Comparison of ENCODE assay signal across 8 cellular contexts in genomic region chr6:158561247-158561884, GRCh38. TPM values are rescaled to one million over a fixed set of nuclear protein-coding genes. Genes with fewer than 3 reads are reported as not detected.
DNase-seq lines count a peak whose midpoint lies in the region; ATAC-seq, FAIRE-seq and TF ChIP-seq lines count a peak whose summit lies in the region.

No MANE protein-coding gene starts in this region.

- H3K27ac Mint-ChIP-seq in naive thymus-derived CD4-positive, alpha-beta T cell = peak overlapping the region; percentile 93 to 97 (median 94)

- no peak for ATAC-seq in naive thymus-derived CD4-positive, alpha-beta T cell
- ATAC-seq in HG02623 (IDR thresholded peaks at IDR 0.05; ENCODE audit: unreplicated experiment) (no peak), HG03095 (IDR thresholded peaks at IDR 0.05; ENCODE audit: unreplicated experiment) (no peak)

- H3K4me3 ChIP-seq in AG04450 (ENCODE audit: low read depth, low read length) = peak overlapping the region; percentile 80
- H3K4me3 ChIP-seq in Jurkat, Clone E6-1 (ENCODE audit: low read length) = peak overlapping the region; percentile 70
- H3K4me3 ChIP-seq in choroid plexus epithelial cell (ENCODE audit: low read depth, low read length) = peak overlapping the region; percentile 84
- H3K4me3 ChIP-seq in naive thymus-derived CD4-positive, alpha-beta T cell (ENCODE audit: low read length) = peak overlapping the region; percentile 76

- no peak for FAIRE-seq in urothelium cell line (lab: Jason Lieb, UNC)

- no peak for DNase-seq in AG04450 (ENCODE audit: low read depth, low spot score)
- no peak for DNase-seq in Jurkat, Clone E6-1 (ENCODE audit: low read depth, low spot score)
- no peak for DNase-seq in choroid plexus epithelial cell (ENCODE audit: low read depth)
- DNase-seq in naive thymus-derived CD4-positive, alpha-beta T cell = no peak
- DNase-seq in AG20443 (ENCODE audit: low spot score) = no peak
- no peak for DNase-seq in urothelium cell line (ENCODE audit: low spot score)

- CTCF ChIA-PET in AG04450 (lab: Charles Lee) = no interaction called here
- CTCF ChIA-PET in naive thymus-derived CD4-positive, alpha-beta T cell (lab: Charles Lee) = no interaction called here

- no peaks in the 10 kb centered on the region for H3K27me3 ChIP-seq in AG04450 (ENCODE audit: control insufficient read depth, insufficient read depth, low read length)
- H3K27me3 ChIP-seq in naive thymus-derived CD4-positive, alpha-beta T cell (ENCODE audit: control insufficient read depth in 2 of 2, insufficient read depth in 2 of 2, low read length in 2 of 2) = no peaks in the 10 kb centered on the region

- H3K9me3 Mint-ChIP-seq in naive thymus-derived CD4-positive, alpha-beta T cell = no peaks in the 10 kb centered on the region

- peak overlapping the region; percentile 90 to 98 (median 94) for H3K4me3 Mint-ChIP-seq in naive thymus-derived CD4-positive, alpha-beta T cell

- H3K36me3 Mint-ChIP-seq in naive thymus-derived CD4-positive, alpha-beta T cell = peaks cover 0 to 9% (median 0%) of the 10 kb centered on the region in 5 donors

- peaks cover 0 to 9% (median 0%) of the 10 kb centered on the region in 5 donors for H3K27me3 Mint-ChIP-seq in naive thymus-derived CD4-positive, alpha-beta T cell

- peaks cover 36 to 57% (median 54%) of the 10 kb centered on the region in 7 donors for H3K4me1 Mint-ChIP-seq in naive thymus-derived CD4-positive, alpha-beta T cell

- no peaks in the 10 kb centered on the region for H3K9me3 ChIP-seq in AG04450 (ENCODE audit: control insufficient read depth, insufficient read depth, low read length)
- H3K9me3 ChIP-seq in naive thymus-derived CD4-positive, alpha-beta T cell (ENCODE audit: control insufficient read depth in 2 of 3, low read length in 3 of 3) = no peaks in the 10 kb centered on the region

- TF ChIP-seq CTCF in AG04450 (IDR thresholded peaks at IDR 0.05; ENCODE audit: low read depth, low read length) (no peak), choroid plexus epithelial cell (conservative IDR thresholded peaks at IDR 0.05; ENCODE audit: low read depth, low read length) (no peak)

- peak overlapping the region; percentile 31 for H3K27ac ChIP-seq in AG04450 (ENCODE audit: low read depth, low read length)
- peak overlapping the region; percentile 94 for H3K27ac ChIP-seq in naive thymus-derived CD4-positive, alpha-beta T cell (ENCODE audit: low read depth, low read length)

- H3K4me1 ChIP-seq in naive thymus-derived CD4-positive, alpha-beta T cell (ENCODE audit: control insufficient read depth in 2 of 2, insufficient read depth in 2 of 2, low read length in 2 of 2) = peaks cover 30 to 49% of the 10 kb centered on the region in 2 donors

- POLR2A ChIA-PET in AG04450 (lab: Yijun Ruan, JAX) = no interaction called here
- POLR2A ChIA-PET in naive thymus-derived CD4-positive, alpha-beta T cell (lab: Charles Lee) = interaction anchor here (1.0 kb wide), 1 partner anchor 8 kb away, joined by 3 read pairs; no protein-coding TSS in a partner anchor

- intact Hi-C loops in naive thymus-derived CD4-positive, alpha-beta T cell (cut with micrococcal nuclease) = loop anchor here (2.0 to 10.0 kb wide), 10 partner anchors 25 to 1287 kb away; partner anchors contain the start of genes GTF2H5 (in 1 of the 2) and SERAC1 (in 1 of the 2)

- peaks cover 0 to 6% (median 0%) of the 10 kb centered on the region in 3 experiments for H3K36me3 ChIP-seq in naive thymus-derived CD4-positive, alpha-beta T cell (ENCODE audit: control insufficient read depth in 2 of 3, insufficient read depth in 3 of 3, low read length in 3 of 3)

RNA-seq across cellular contexts. Expression of gene TMEM181, which starts 1.5 kb away (rescaled TPM):
- 33.3 and 44.1 TPM in 2 replicates for polyA plus RNA-seq in AG04450 (2011; rRNA removed)
- polyA minus RNA-seq in AG04450 (2011; rRNA and poly(A)+ RNA removed) = 28.0 and 35.0 TPM in 2 replicates
- 8.2 TPM for polyA plus RNA-seq in Jurkat, Clone E6-1 (2012; ENCODE audit: insufficient read depth, insufficient read length)
- total RNA-seq in naive thymus-derived CD4-positive, alpha-beta T cell = 10 to 100 TPM; 14.9 to 17.2 (median 16.5) TPM
- 1 to 10 TPM; 1.9 to 3.6 TPM for polyA plus RNA-seq in naive thymus-derived CD4-positive, alpha-beta T cell
